In the genomic region with DNA sequence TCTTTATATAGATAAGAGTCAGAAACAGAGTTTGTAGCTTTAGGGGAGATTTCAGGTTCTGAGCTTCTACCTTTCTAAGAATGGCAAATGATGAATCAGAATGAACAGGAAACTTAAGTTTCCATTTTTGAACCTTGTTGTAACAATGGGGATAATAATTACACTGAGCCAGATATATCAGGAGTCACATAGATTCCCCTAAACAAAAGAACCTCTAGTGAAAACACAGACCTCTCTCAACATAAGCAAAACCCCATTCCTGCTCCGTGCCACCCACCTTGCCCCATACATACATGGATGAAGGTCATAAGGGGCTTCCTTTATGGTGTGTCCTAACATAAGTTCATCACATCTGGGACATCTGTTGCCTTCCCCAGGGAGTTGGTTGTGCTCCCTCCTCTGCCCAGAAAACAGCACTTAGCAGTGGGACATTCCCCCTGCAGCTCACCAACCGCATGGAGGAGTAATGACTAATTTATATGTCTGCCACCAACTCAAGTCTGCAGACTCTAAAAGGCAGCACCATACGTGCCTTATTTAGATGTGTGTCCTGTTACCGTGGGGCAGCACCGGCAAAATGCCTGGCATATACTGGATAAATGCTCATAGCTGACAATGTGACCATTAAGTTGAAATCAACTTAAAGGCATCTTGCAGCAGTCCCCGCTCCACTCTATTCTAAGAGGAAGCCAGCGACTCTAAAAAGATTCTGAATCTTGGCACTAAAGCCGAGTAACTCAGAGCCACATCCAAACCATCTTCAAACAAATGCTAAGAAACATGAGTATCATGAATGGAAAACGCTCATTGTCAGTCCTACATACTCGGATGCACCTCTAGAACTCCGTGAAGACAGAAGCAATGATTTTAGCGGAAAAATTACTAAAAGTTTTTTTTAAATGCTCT, we compare ENCODE assay signal across 9 cellular contexts. TPM values are rescaled to one million over a fixed set of nuclear protein-coding genes. Genes with fewer than 3 reads are reported as not detected.
A peak's percentile ranks its signal among the peaks of the same experiment; 100 is the strongest.
DNase-seq lines count a peak whose midpoint lies in the region; ATAC-seq and TF ChIP-seq lines count a peak whose summit lies in the region.
"Had no signal": no experiment of that assay in that cellular context is flagged by ENCODE, and none has a peak within 500 bp of the region (broad histone marks: within the 10 kb centered on the region; RNA-seq: fewer than 3 reads in every experiment).

No MANE protein-coding gene starts in this region.

- peak overlapping the region; percentile 25; the same call in 1 of the 2 replicates for H3K4me2 ChIP-seq in OCI-LY1 (ENCODE audit: low read length)

- POLR2A ChIA-PET in activated naive CD8-positive, alpha-beta T cell treated with anti-CD3 and anti-CD28 coated beads, Interleukin-2, amount 10 ng/mL, durations not matched to agents 7 days and 5 days (lab: Charles Lee), result interaction anchor here (0.9 to 12.2 kb wide), 13 partner anchors 9 to 143 kb away, joined by 3 to 118 read pairs (median 5); a partner anchor contains a TSS
- POLR2A ChIA-PET in MCF 10A (lab: Yijun Ruan, JAX), result interaction anchor here (0.9 to 1.0 kb wide), 2 partner anchors 8 to 48 kb away, joined by 3 read pairs; a partner anchor contains a TSS

- H3K27ac Mint-ChIP-seq in activated naive CD8-positive, alpha-beta T cell treated with anti-CD3 and anti-CD28 coated beads, Interleukin-2, amount 10 ng/mL, durations not matched to agents 7 days and 5 days, result peak overlapping the region; percentile 95
- no peak overlapping the region for H3K27ac Mint-ChIP-seq in MCF 10A (ENCODE audit: low read depth, unreplicated experiment)

- H2AFZ ChIP-seq in OCI-LY1 (ENCODE audit: low read length), result no peak overlapping the region

- no peaks in the 10 kb centered on the region for H3K36me3 ChIP-seq in OCI-LY1 (ENCODE audit: insufficient read depth, low read length)
- no peaks in the 10 kb centered on the region for H3K36me3 ChIP-seq in transverse colon

- H3F3A ChIP-seq in OCI-LY1 (ENCODE audit: insufficient read depth, low read length), result no peaks in the 10 kb centered on the region

- no peak overlapping the region for H3K4me3 ChIP-seq in OCI-LY1 (ENCODE audit: low read depth, low read length, poor library complexity, severe bottlenecking)
- no peak overlapping the region for H3K4me3 ChIP-seq in transverse colon

- TF ChIP-seq CTCF in OCI-LY1 (IDR thresholded peaks at IDR 0.05; ENCODE audit: low read length) (no peak), transverse colon (IDR thresholded peaks at IDR 0.05) (no peak), MCF 10A (IDR thresholded peaks at IDR 0.05; ENCODE audit: unreplicated experiment) (no peak)

- in situ Hi-C loops in transverse colon (cut with MboI; ENCODE audit: low pct_ligation_motif_present in 1 of 4, low pct_unique_long_range_greater_than_20kb in 1 of 4, low sequenced_read_pairs in 3 of 4), result no loop called here

- H3K4me3 Mint-ChIP-seq in activated naive CD8-positive, alpha-beta T cell treated with anti-CD3 and anti-CD28 coated beads, Interleukin-2, amount 10 ng/mL, durations not matched to agents 7 days and 5 days, result peak overlapping the region; percentile 82
- no peak overlapping the region for H3K4me3 Mint-ChIP-seq in MCF 10A (ENCODE audit: unreplicated experiment)

- no peaks in the 10 kb centered on the region for H3K27me3 Mint-ChIP-seq in activated naive CD8-positive, alpha-beta T cell treated with anti-CD3 and anti-CD28 coated beads, Interleukin-2, amount 10 ng/mL, durations not matched to agents 7 days and 5 days
- H3K27me3 Mint-ChIP-seq in MCF 10A (ENCODE audit: insufficient read depth, unreplicated experiment), result peaks cover 51% of the 10 kb centered on the region

- intact Hi-C loops in transverse colon (cut with DNase I; ENCODE audit: low total_unique reads) (no loop called here), MCF 10A (cut with micrococcal nuclease) (no loop called here)

- H3K4me1 ChIP-seq in OCI-LY1 (ENCODE audit: insufficient read depth, low read length, severe bottlenecking), result peaks cover 55% of the 10 kb centered on the region
- H3K4me1 ChIP-seq in transverse colon, result peaks cover 11 to 31% (median 25%) of the 10 kb centered on the region in 4 donors

- no TSS peak for BruUV-seq in MCF 10A (replicated peaks; lab: Mats Ljungman, UMichigan)

- peaks cover 29% of the 10 kb centered on the region for H3K36me3 Mint-ChIP-seq in activated naive CD8-positive, alpha-beta T cell treated with anti-CD3 and anti-CD28 coated beads, Interleukin-2, amount 10 ng/mL, durations not matched to agents 7 days and 5 days
- H3K36me3 Mint-ChIP-seq in MCF 10A (ENCODE audit: insufficient read depth, unreplicated experiment), result no peaks in the 10 kb centered on the region

- CTCF ChIA-PET in MCF 10A (lab: Yijun Ruan, JAX), result interaction anchor here (0.9 to 1.3 kb wide), 3 partner anchors 18 to 79 kb away, joined by 3 read pairs; a partner anchor contains a TSS

- no peaks in the 10 kb centered on the region for H4K20me1 ChIP-seq in OCI-LY1 (ENCODE audit: insufficient read depth, low read length)

- WGBS in transverse colon (ENCODE audit: low coverage in 1 of 2), 2 donors, result 69 to 79% methylated on average over 8 to 12 of the region's 12 CpGs

- no peak overlapping the region for H3K9ac ChIP-seq in OCI-LY1 (ENCODE audit: low read length)

- H3K79me2 ChIP-seq in OCI-LY1 (ENCODE audit: insufficient read depth, low read length), result no peaks in the 10 kb centered on the region

- peak; percentile 50 for ATAC-seq in activated naive CD8-positive, alpha-beta T cell treated with anti-CD3 and anti-CD28 coated beads, Interleukin-2, amount 10 ng/mL, durations not matched to agents 7 days and 5 days (ENCODE audit: low read depth)

- H3K4me1 Mint-ChIP-seq in activated naive CD8-positive, alpha-beta T cell treated with anti-CD3 and anti-CD28 coated beads, Interleukin-2, amount 10 ng/mL, durations not matched to agents 7 days and 5 days, result peaks cover 91% of the 10 kb centered on the region
- H3K4me1 Mint-ChIP-seq in MCF 10A (ENCODE audit: insufficient read depth, unreplicated experiment), result no peaks in the 10 kb centered on the region

- no peak for TF ChIP-seq EP300 in transverse colon (IDR thresholded peaks at IDR 0.05; ENCODE audit: low read depth)

- H3K9me2 ChIP-seq in OCI-LY1 (ENCODE audit: low read depth, low read length), result no peaks in the 10 kb centered on the region

- no peaks in the 10 kb centered on the region for H3K9me3 Mint-ChIP-seq in activated naive CD8-positive, alpha-beta T cell treated with anti-CD3 and anti-CD28 coated beads, Interleukin-2, amount 10 ng/mL, durations not matched to agents 7 days and 5 days
- H3K9me3 Mint-ChIP-seq in MCF 10A (ENCODE audit: unreplicated experiment), result no peaks in the 10 kb centered on the region

- DNase-seq in activated gamma-delta T cell treated with Interleukin-2 at 50 U/mL for 16 hours, result peak; percentile 26
- DNase-seq in activated gamma-delta T cell (lab: John Stamatoyannopoulos, UW), result no peak
- DNase-seq in activated naive CD8-positive, alpha-beta T cell treated with anti-CD3 and anti-CD28 coated beads, Interleukin-2, amount 10 ng/mL, durations not matched to agents 7 days and 5 days, result no peak
- no peak for DNase-seq in transverse colon
- DNase-seq in NCI-H2029 treated with DMSO at 0.1 percent for 48 hours (lab: John Stamatoyannopoulos, UW), result no peak
- no peak for DNase-seq in NCI-H748 treated with DMSO at 0.1 percent for 48 hours (lab: John Stamatoyannopoulos, UW)
- DNase-seq in MCF 10A (ENCODE audit: unreplicated experiment), result no peak
- DNase-seq: NK-92 treated with Interleukin-12 subunit alpha and Interleukin-12 subunit beta, amount 100 ng/mL, for 24 hours had no signal

- H3K27ac ChIP-seq in OCI-LY1 (ENCODE audit: low read depth, low read length, poor library complexity, severe bottlenecking) (peak overlapping the region; percentile 38), transverse colon (peak overlapping the region; percentile 9 to 39 (median 20))

- H3K9me3 ChIP-seq in OCI-LY1 (ENCODE audit: low read length), result no peaks in the 10 kb centered on the region
- no peaks in the 10 kb centered on the region for H3K9me3 ChIP-seq in transverse colon

- no peaks in the 10 kb centered on the region for H3K27me3 ChIP-seq in OCI-LY1 (ENCODE audit: insufficient read depth, low read length)
- peaks cover 23% of the 10 kb centered on the region for H3K27me3 ChIP-seq in transverse colon

- TF ChIP-seq POLR2A in transverse colon (IDR thresholded peaks at IDR 0.05), result no peak

RNA-seq across cellular contexts. Expression of a gene that starts 7.9 kb away (rescaled TPM):
- 100 to 1,000 TPM; 181 to 189 TPM for total RNA-seq in activated naive CD8-positive, alpha-beta T cell treated with anti-CD3 and anti-CD28 coated beads, Interleukin-2, amount 10 ng/mL, durations not matched to agents 7 days and 5 days
- total RNA-seq in transverse colon, result 10 to 100 TPM in 2 of 4 donors, 1 to 10 TPM in 2; 3.2 to 15.1 (median 8.0) TPM
- 0.10 TPM in 1 of 2 replicates, not detected in the other for total RNA-seq in MCF 10A (2022)

RNA-seq across cellular contexts. Expression of a gene that starts 35.3 kb away (rescaled TPM):
- 10 to 100 TPM; 24.5 to 29.8 TPM for total RNA-seq in activated naive CD8-positive, alpha-beta T cell treated with anti-CD3 and anti-CD28 coated beads, Interleukin-2, amount 10 ng/mL, durations not matched to agents 7 days and 5 days
- total RNA-seq in transverse colon, result 10 to 100 TPM in 2 of 4 donors, 1 to 10 TPM in 2; 2.4 to 15.2 (median 8.2) TPM
- 11.9 and 17.7 TPM in 2 replicates for total RNA-seq in MCF 10A (2022)

RNA-seq across cellular contexts. Expression of a gene that starts 40.4 kb away (rescaled TPM):
- not detected for total RNA-seq in activated naive CD8-positive, alpha-beta T cell treated with anti-CD3 and anti-CD28 coated beads, Interleukin-2, amount 10 ng/mL, durations not matched to agents 7 days and 5 days
- total RNA-seq in transverse colon (under 1 TPM in 2 of 4 donors, not detected in 2; 0.14 to 0.37 TPM), MCF 10A (2022) (not detected in 2 replicates)

RNA-seq across cellular contexts. Expression of a gene that starts 47.2 kb away (rescaled TPM):
- 1 to 10 TPM; 8.2 to 9.2 TPM for total RNA-seq in activated naive CD8-positive, alpha-beta T cell treated with anti-CD3 and anti-CD28 coated beads, Interleukin-2, amount 10 ng/mL, durations not matched to agents 7 days and 5 days
- total RNA-seq in transverse colon, result 10 to 100 TPM; 59.5 to 86.5 (median 75.0) TPM
- 7.0 and 13.7 TPM in 2 replicates for total RNA-seq in MCF 10A (2022)

Comparison
In these comparisons a context has a peak if more than half of its experiments do, and no peak if none do; other contexts are left out.
1. RNA of a gene that starts 7.9 kb away (total RNA-seq): 181 to 189 TPM in activated naive CD8-positive, alpha-beta T cell treated with anti-CD3 and anti-CD28 coated beads, Interleukin-2, amount 10 ng/mL, durations not matched to agents 7 days and 5 days; 3.2 to 15.1 TPM in transverse colon and 0.10 TPM in MCF 10A; every median in the first group is over 10 times any median in the second.